ENCODE assay signal across 26 cellular contexts in the genomic region with DNA sequence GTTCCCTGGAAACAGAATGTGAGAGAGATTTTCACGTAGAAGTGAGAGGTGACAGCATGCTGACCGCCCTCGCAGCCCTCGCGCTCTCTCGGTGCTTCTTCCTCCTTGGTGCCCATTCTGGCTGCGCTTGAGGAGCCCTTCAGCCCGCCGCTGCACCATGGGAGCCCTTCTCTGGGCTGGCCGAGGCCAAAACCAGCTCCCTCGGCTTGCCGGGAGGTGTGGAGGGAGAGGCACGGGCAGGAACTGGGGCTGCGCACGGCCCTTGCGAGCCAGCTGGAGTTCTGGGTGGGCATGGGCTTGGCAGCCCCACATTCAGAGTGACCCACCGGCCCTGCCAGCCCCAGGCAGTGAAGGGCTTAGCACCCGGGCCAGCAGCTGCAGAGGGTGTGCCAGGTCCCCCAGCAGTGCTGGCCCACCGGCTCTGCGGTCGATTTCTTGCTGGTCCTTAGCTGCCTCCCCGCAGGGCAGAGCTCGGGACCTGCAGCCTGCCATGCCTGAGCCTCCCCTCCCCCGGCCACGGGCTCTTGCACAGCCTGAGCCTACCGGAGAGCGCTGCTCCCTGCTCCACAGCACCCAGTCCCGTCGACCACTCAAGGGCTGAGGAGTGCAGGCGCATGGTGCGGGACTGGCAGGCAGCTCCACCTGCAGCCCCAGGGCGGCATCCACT.
"Had no signal": no experiment of that assay in that cellular context is flagged by ENCODE, and none has a peak within 500 bp of the region (broad histone marks: within the 10 kb centered on the region; RNA-seq: fewer than 3 reads in every experiment).

No MANE protein-coding gene starts in this region.

- H3K4me3 ChIP-seq: left lung, lung, neural progenitor cell, ovary, right atrium auricular region, right lobe of liver, smooth muscle cell, stomach, thoracic aorta, tibial artery, upper lobe of right lung had no signal

- H3K9me3 ChIP-seq: ovary, right atrium auricular region, right lobe of liver, thoracic aorta, tibial artery, upper lobe of right lung had no signal

- DNase-seq: hippocampal formation; left colon; mesendoderm; naive B cell; natural killer cell; nephron progenitor cell; ovary; stimulated activated CD4-positive, alpha-beta T cell treated with anti-CD3 and anti-CD28 coated beads, Interleukin-12 subunit alpha, Interleukin-12 subunit beta, amount 100 ng/mL, for 4 hours; stimulated activated CD4-positive, alpha-beta T cell treated with anti-CD3 and anti-CD28 coated beads, Interleukin-15, amount 100 ng/mL, for 24 hours; stimulated activated CD4-positive, alpha-beta T cell treated with anti-CD3 and anti-CD28 coated beads, Interleukin-2, amount 100 ng/mL, for 24 hours; stimulated activated CD4-positive, alpha-beta T cell treated with anti-CD3 and anti-CD28 coated beads, Interleukin-4, amount 100 ng/mL, for 1 hour; stimulated activated naive B cell treated with anti-CD40 and anti-IgM and Interleukin-4, amounts not matched to agents 10 μg/mL and 1 μg/mL and 100 μg/mL, for 72 hours; stimulated activated naive CD8-positive, alpha-beta T cell treated with anti-CD3 and anti-CD28 coated beads, Interleukin-15, Interleukin-2, amounts not matched to agents 100 U/mL and 50 U/mL, for 24 hours; stomach; tibial artery; trophoblast cell; upper lobe of right lung had no signal

- H3K27ac ChIP-seq: left lung, neural progenitor cell, ovary, right atrium auricular region, right lobe of liver, stomach, thoracic aorta, tibial artery, upper lobe of right lung had no signal

- FAIRE-seq: keratinocyte, urothelium cell line had no signal

- H3K4me1 ChIP-seq: left lung, neural progenitor cell, right atrium auricular region, right lobe of liver, stomach, tibial artery, upper lobe of right lung had no signal

- H3K9ac ChIP-seq: neural progenitor cell had no signal

- H3K27me3 ChIP-seq: left lung, neural progenitor cell, ovary, right atrium auricular region, right lobe of liver, stomach, tibial artery, upper lobe of right lung had no signal

- H3K36me3 ChIP-seq: left lung, neural progenitor cell, ovary, right atrium auricular region, right lobe of liver, stomach, thoracic aorta, tibial artery, upper lobe of right lung had no signal

- ATAC-seq: left colon; left lung; natural killer cell; right lobe of liver; stimulated activated naive B cell treated with anti-CD40 and anti-IgM and Interleukin-4, amounts not matched to agents 10 μg/mL and 1 μg/mL and 100 μg/mL, for 72 hours; stimulated activated naive CD8-positive, alpha-beta T cell treated with anti-CD3 and anti-CD28 coated beads, Interleukin-15, Interleukin-2, amounts not matched to agents 100 U/mL and 50 U/mL, for 24 hours; upper lobe of right lung had no signal
